Comparison of ENCODE assay signal across 12 cellular contexts in genomic region chr14:68393178-68393763, GRCh38.
A peak's percentile ranks its signal among the peaks of the same experiment; 100 is the strongest.
DNase-seq lines count a peak whose midpoint lies in the region; ATAC-seq and TF ChIP-seq lines count a peak whose summit lies in the region.
"Had no signal": no experiment of that assay in that cellular context is flagged by ENCODE, and none has a peak within 500 bp of the region (broad histone marks: within the 10 kb centered on the region; RNA-seq: fewer than 3 reads in every experiment).

No MANE protein-coding gene starts in this region.

- H3K27me3 ChIP-seq in HAP-1 (ENCODE audit: low read depth): no peaks in the 10 kb centered on the region
- H3K27me3 ChIP-seq in mucosa of rectum (ENCODE audit: control insufficient read depth in 2 of 2, insufficient read depth in 2 of 2, low read length in 2 of 2): no peaks in the 10 kb centered on the region

- peaks cover 0 to 7% (median 0%) of the 10 kb centered on the region in 5 experiments for H3K9me3 Mint-ChIP-seq in brain
- H3K9me3 Mint-ChIP-seq in stimulated activated naive B cell treated with anti-CD40 and anti-IgM and Interleukin-4, amounts not matched to agents 10 μg/mL and 1 μg/mL and 100 μg/mL, for 72 hours: peaks cover 2 to 4% of the 10 kb centered on the region in 2 donors
- H3K9me3 Mint-ChIP-seq: H9 had no signal

- H3K4me3 ChIP-seq in HAP-1 (no peak overlapping the region), mucosa of rectum (ENCODE audit: low read length in 2 of 2) (no peak overlapping the region)

- peak overlapping the region in 3 of 5 experiments; percentile 49 to 58 (median 54) for H3K4me3 Mint-ChIP-seq in brain
- H3K4me3 Mint-ChIP-seq in stimulated activated naive B cell treated with anti-CD40 and anti-IgM and Interleukin-4, amounts not matched to agents 10 μg/mL and 1 μg/mL and 100 μg/mL, for 72 hours: peak overlapping the region in 1 of 2 donors; percentile 43
- H3K4me3 Mint-ChIP-seq: H9 had no signal

- peak overlapping the region; percentile 71 to 99 (median 91) for H3K27ac Mint-ChIP-seq in brain
- peak overlapping the region; percentile 89 for H3K27ac Mint-ChIP-seq in stimulated activated naive B cell treated with anti-CD40 and anti-IgM and Interleukin-4, amounts not matched to agents 10 μg/mL and 1 μg/mL and 100 μg/mL, for 72 hours

- no peak for ATAC-seq in stimulated activated naive B cell treated with anti-CD40 and anti-IgM and Interleukin-4, amounts not matched to agents 10 μg/mL and 1 μg/mL and 100 μg/mL, for 72 hours (replicated peaks)
- no peak for ATAC-seq in HG03175 (IDR thresholded peaks at IDR 0.05; ENCODE audit: unreplicated experiment)
- no peak for ATAC-seq in GM18873 (IDR thresholded peaks at IDR 0.05; ENCODE audit: low FRiP score, unreplicated experiment)
- ATAC-seq: activated naive CD4-positive, alpha-beta T cell treated with anti-CD3 and anti-CD28 coated beads, Interleukin-2, amount 50 U/mL, for 72 hours had no signal

- DNase-seq in HAP-1 (ENCODE audit: low spot score in 2 of 2): peak; percentile 37 to 76
- DNase-seq in stimulated activated naive B cell treated with anti-CD40 and anti-IgM and Interleukin-4, amounts not matched to agents 10 μg/mL and 1 μg/mL and 100 μg/mL, for 72 hours: no peak
- no peak for DNase-seq in mucosa of gallbladder (ENCODE audit: low spot score)
- no peak for DNase-seq in superior temporal gyrus (ENCODE audit: extremely low spot score)
- DNase-seq: H9, NCI-H1092, NCI-H526 had no signal

- no peaks in the 10 kb centered on the region for H3K36me3 Mint-ChIP-seq in brain
- H3K36me3 Mint-ChIP-seq in stimulated activated naive B cell treated with anti-CD40 and anti-IgM and Interleukin-4, amounts not matched to agents 10 μg/mL and 1 μg/mL and 100 μg/mL, for 72 hours: peaks cover 8 to 28% of the 10 kb centered on the region in 2 donors
- H3K36me3 Mint-ChIP-seq: activated naive CD4-positive, alpha-beta T cell treated with anti-CD3 and anti-CD28 coated beads, Interleukin-2, amount 50 U/mL, for 72 hours had no signal

- in situ Hi-C loops in HAP-1 (cut with MboI; ENCODE audit: low sequenced_read_pairs): no loop called here

- no peak overlapping the region for H3K9ac ChIP-seq in mucosa of rectum (ENCODE audit: low read depth in 1 of 2, low read length in 2 of 2)

- H3K36me3 ChIP-seq in HAP-1 (replicated peaks) (no peaks in the 10 kb centered on the region), mucosa of rectum (ENCODE audit: control insufficient read depth in 2 of 2, insufficient read depth in 2 of 2, low read length in 2 of 2) (no peaks in the 10 kb centered on the region)

- no peaks in the 10 kb centered on the region; the same call in 1 of the 2 replicates for H3K4me1 ChIP-seq in HAP-1
- H3K4me1 ChIP-seq in mucosa of rectum (ENCODE audit: control insufficient read depth in 2 of 2, insufficient read depth in 2 of 2, low read length in 2 of 2): peaks cover 0 to 13% of the 10 kb centered on the region in 2 donors

- H3K27ac ChIP-seq in mucosa of rectum (ENCODE audit: low read depth in 2 of 2, low read length in 2 of 2): peak overlapping the region; percentile 28 to 41

- H3K9me3 ChIP-seq in HAP-1: no peaks in the 10 kb centered on the region
- no peaks in the 10 kb centered on the region for H3K9me3 ChIP-seq in mucosa of rectum (ENCODE audit: control insufficient read depth in 2 of 2, low read length in 2 of 2)

- no peak for TF ChIP-seq CTCF in brain (conservative IDR thresholded peaks at IDR 0.05)

- peaks cover 3% of the 10 kb centered on the region for H3K27me3 Mint-ChIP-seq in brain
- no peaks in the 10 kb centered on the region for H3K27me3 Mint-ChIP-seq in stimulated activated naive B cell treated with anti-CD40 and anti-IgM and Interleukin-4, amounts not matched to agents 10 μg/mL and 1 μg/mL and 100 μg/mL, for 72 hours

- H3K4me1 Mint-ChIP-seq in brain: peaks cover 84% of the 10 kb centered on the region
- peaks cover 61 to 74% of the 10 kb centered on the region in 2 donors for H3K4me1 Mint-ChIP-seq in stimulated activated naive B cell treated with anti-CD40 and anti-IgM and Interleukin-4, amounts not matched to agents 10 μg/mL and 1 μg/mL and 100 μg/mL, for 72 hours

Comparison
In these comparisons a context has a peak if more than half of its experiments do, and no peak if none do; other contexts are left out.
1. DNase-seq: peak in HAP-1 (2 of 2); none in stimulated activated naive B cell treated with anti-CD40 and anti-IgM and Interleukin-4, amounts not matched to agents 10 μg/mL and 1 μg/mL and 100 μg/mL, for 72 hours (single experiment), mucosa of gallbladder (single experiment) and superior temporal gyrus (single experiment).